ENCODE assay signal across 27 cellular contexts in genomic region chr6:22583927-22584326, GRCh38. TPM values are rescaled to one million over a fixed set of nuclear protein-coding genes. Genes with fewer than 3 reads are reported as not detected.
"Had no signal": no experiment of that assay in that cellular context is flagged by ENCODE, and none has a peak within 500 bp of the region (broad histone marks: within the 10 kb centered on the region; RNA-seq: fewer than 3 reads in every experiment).

No MANE protein-coding gene starts in this region.

- H3K36me3 Mint-ChIP-seq: activated naive CD8-positive, alpha-beta T cell treated with anti-CD3 and anti-CD28 coated beads for 36 hours; natural killer cell; WTC11 had no signal

- DNase-seq: activated CD8-positive, alpha-beta memory T cell treated with anti-CD3 and anti-CD28 coated beads for 24 hours; activated CD8-positive, alpha-beta memory T cell treated with anti-CD3 and anti-CD28 coated beads, Interleukin-2, amount 50 U/mL, for 4 hours; activated naive CD4-positive, alpha-beta T cell; activated naive CD8-positive, alpha-beta T cell treated with anti-CD3 and anti-CD28 coated beads for 36 hours; activated T-cell treated with anti-CD3 and anti-CD28 coated beads, Interleukin-2, amount 50 U/mL, for 24 hours; cortex of kidney; foreskin melanocyte; hippocampal formation; midbrain; natural killer cell; pancreas; right cardiac atrium; stimulated activated CD4-positive, alpha-beta T cell treated with anti-CD3 and anti-CD28 coated beads, Interleukin-12 subunit alpha, Interleukin-12 subunit beta, amount 100 ng/mL, for 4 hours; stimulated activated CD4-positive, alpha-beta T cell treated with anti-CD3 and anti-CD28 coated beads, Interleukin-4, amount 100 ng/mL, for 4 hours; stimulated activated naive CD8-positive, alpha-beta T cell treated with anti-CD3 and anti-CD28 coated beads, Interleukin-15, Interleukin-2, amounts not matched to agents 100 U/mL and 50 U/mL, for 24 hours; T-helper 1 cell; upper lobe of right lung had no signal

- H3K4me3 ChIP-seq: pancreas, upper lobe of right lung had no signal

- H3K4me1 ChIP-seq: pancreas, upper lobe of right lung had no signal

- H3K4me3 Mint-ChIP-seq: activated naive CD8-positive, alpha-beta T cell treated with anti-CD3 and anti-CD28 coated beads for 36 hours; activated T-cell treated with anti-CD3 and anti-CD28 coated beads, Interleukin-2, amount 50 U/mL, for 24 hours; activated T-helper 17 cell treated with anti-CD3 and anti-CD28 coated beads, Interleukin-2, amount 50 U/mL, for 72 hours; natural killer cell; WTC11 had no signal

- H3K36me3 ChIP-seq: neutrophil, pancreas, upper lobe of right lung had no signal

- H3K9me3 Mint-ChIP-seq: activated naive CD8-positive, alpha-beta T cell treated with anti-CD3 and anti-CD28 coated beads for 36 hours; activated T-cell treated with anti-CD3 and anti-CD28 coated beads, Interleukin-2, amount 50 U/mL, for 24 hours; activated T-helper 17 cell treated with anti-CD3 and anti-CD28 coated beads, Interleukin-2, amount 50 U/mL, for 72 hours; WTC11 had no signal

- H3K27me3 ChIP-seq: neutrophil, pancreas, upper lobe of right lung had no signal

- H3K4me1 Mint-ChIP-seq: activated naive CD8-positive, alpha-beta T cell treated with anti-CD3 and anti-CD28 coated beads for 36 hours; activated T-helper 17 cell treated with anti-CD3 and anti-CD28 coated beads, Interleukin-2, amount 50 U/mL, for 72 hours; natural killer cell had no signal

- H3K27ac Mint-ChIP-seq: activated naive CD8-positive, alpha-beta T cell treated with anti-CD3 and anti-CD28 coated beads for 36 hours; activated T-cell treated with anti-CD3 and anti-CD28 coated beads, Interleukin-2, amount 50 U/mL, for 24 hours; activated T-helper 17 cell treated with anti-CD3 and anti-CD28 coated beads, Interleukin-2, amount 50 U/mL, for 72 hours; natural killer cell; WTC11 had no signal

- ATAC-seq: activated T-helper 17 cell treated with anti-CD3 and anti-CD28 coated beads, Interleukin-2, amount 50 U/mL, for 72 hours; natural killer cell; pancreas; right cardiac atrium; stimulated activated naive CD8-positive, alpha-beta T cell treated with anti-CD3 and anti-CD28 coated beads, Interleukin-15, Interleukin-2, amounts not matched to agents 100 U/mL and 50 U/mL, for 24 hours; upper lobe of right lung; WTC11 had no signal

- H3K9me3 ChIP-seq: neutrophil, pancreas, upper lobe of right lung had no signal

- H3K27ac ChIP-seq: neutrophil, pancreas, upper lobe of right lung had no signal

- H3K27me3 Mint-ChIP-seq: activated naive CD8-positive, alpha-beta T cell treated with anti-CD3 and anti-CD28 coated beads for 36 hours; activated T-cell treated with anti-CD3 and anti-CD28 coated beads, Interleukin-2, amount 50 U/mL, for 24 hours; activated T-helper 17 cell treated with anti-CD3 and anti-CD28 coated beads, Interleukin-2, amount 50 U/mL, for 72 hours had no signal

RNA-seq across cellular contexts. Expression of gene HDGFL1, which starts 14.6 kb away (rescaled TPM):
- total RNA-seq: activated naive CD8-positive, alpha-beta T cell treated with anti-CD3 and anti-CD28 coated beads for 36 hours; activated T-helper 17 cell treated with anti-CD3 and anti-CD28 coated beads, Interleukin-2, amount 50 U/mL, for 72 hours; astrocyte; cerebellum; epithelial cell of proximal tubule; liver; natural killer cell; pancreas; pulmonary artery endothelial cell; right cardiac atrium; skeletal muscle tissue; subcutaneous adipose tissue; upper lobe of right lung; WTC11 had no signal
- polyA plus RNA-seq: liver, pancreas, right cardiac atrium had no signal
